29 cellular contexts compared by ENCODE assay signal in the genomic region with DNA sequence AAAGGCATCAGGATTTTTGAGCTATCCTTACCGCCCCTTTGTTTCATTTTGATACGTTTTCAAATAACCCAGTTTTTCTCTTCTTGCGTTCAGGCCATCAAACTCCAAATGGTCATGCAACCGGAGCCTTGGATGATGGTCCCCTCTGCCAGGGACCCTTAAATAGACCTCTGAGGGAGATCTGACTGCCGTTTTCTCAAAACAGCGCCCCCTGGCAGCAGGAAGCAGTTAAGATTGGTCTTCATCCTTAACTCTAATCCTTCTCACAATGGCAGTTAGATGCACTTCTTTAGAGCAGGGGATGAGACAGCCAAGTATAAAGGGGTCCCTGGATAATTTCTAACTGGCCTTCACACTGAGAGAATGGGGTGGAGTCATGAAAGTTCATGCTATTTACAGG.
DNase-seq lines count a peak whose midpoint lies in the region; ATAC-seq, FAIRE-seq and TF ChIP-seq lines count a peak whose summit lies in the region.
"Had no signal": no experiment of that assay in that cellular context is flagged by ENCODE, and none has a peak within 500 bp of the region (broad histone marks: within the 10 kb centered on the region; RNA-seq: fewer than 3 reads in every experiment).

No MANE protein-coding gene starts in this region.

- H3K79me2 ChIP-seq in mammary epithelial cell (ENCODE audit: insufficient read depth, low read length) (no peaks in the 10 kb centered on the region), OCI-LY1 (ENCODE audit: insufficient read depth, low read length) (no peaks in the 10 kb centered on the region), H1 (ENCODE audit: control insufficient read depth in 1 of 2, insufficient read depth in 2 of 2, low read length in 2 of 2) (no peaks in the 10 kb centered on the region)

- H3F3A ChIP-seq in OCI-LY1 (ENCODE audit: insufficient read depth, low read length) = no peaks in the 10 kb centered on the region

- H4K20me1 ChIP-seq in mammary epithelial cell (ENCODE audit: insufficient read depth, low read length) (no peaks in the 10 kb centered on the region), OCI-LY1 (ENCODE audit: insufficient read depth, low read length) (no peaks in the 10 kb centered on the region), H1 (replicated peaks in 1 of 2; ENCODE audit: control insufficient read depth in 1 of 2, insufficient read depth in 2 of 2, low read length in 2 of 2) (no peaks in the 10 kb centered on the region)

- no peaks in the 10 kb centered on the region for H3K4me1 ChIP-seq in mammary epithelial cell (ENCODE audit: insufficient read depth, low read length)
- H3K4me1 ChIP-seq in OCI-LY1 (ENCODE audit: insufficient read depth, low read length, severe bottlenecking) = no peaks in the 10 kb centered on the region
- no peaks in the 10 kb centered on the region for H3K4me1 ChIP-seq in H1 (replicated peaks in 1 of 4; ENCODE audit: control insufficient read depth in 3 of 4, insufficient read depth in 4 of 4, low read length in 3 of 4)
- H3K4me1 ChIP-seq: ascending aorta, foreskin keratinocyte, psoas muscle had no signal

- TF ChIP-seq CTCF in MCF 10A (IDR thresholded peaks at IDR 0.05; ENCODE audit: unreplicated experiment) (peak; percentile 15), mammary epithelial cell (conservative IDR thresholded peaks at IDR 0.05 in 1 of 2, IDR thresholded peaks at IDR 0.05 in 1 of 2; ENCODE audit: extremely low read depth in 1 of 2, insufficient read depth in 1 of 2, low read depth in 1 of 2, low read length in 2 of 2) (no peak), OCI-LY1 (IDR thresholded peaks at IDR 0.05; ENCODE audit: low read length) (peak; percentile 19; the same call in 1 of the 2 replicates), H1 (IDR thresholded peaks at IDR 0.05; ENCODE audit: control extremely low read depth in 1 of 3, insufficient read depth in 1 of 3, low read depth in 1 of 3, low read length in 3 of 3) (peak; percentile 4 to 49 (median 40)), type B pancreatic cell (conservative IDR thresholded peaks at IDR 0.05) (peak; percentile 32)

- BruUV-seq in MCF 10A (replicated peaks; lab: Mats Ljungman, UMichigan) = no TSS peak
- no TSS peak for BruUV-seq in mammary epithelial cell (replicated peaks; lab: Mats Ljungman, UMichigan)

- H3K9me3 Mint-ChIP-seq in MCF 10A (ENCODE audit: unreplicated experiment) (no peaks in the 10 kb centered on the region), type B pancreatic cell (no peaks in the 10 kb centered on the region)
- H3K9me3 Mint-ChIP-seq: activated naive CD8-positive, alpha-beta T cell treated with anti-CD3 and anti-CD28 coated beads for 36 hours; stimulated activated memory B cell treated with anti-CD40 and anti-IgM and Interleukin-4, amounts not matched to agents 10 μg/mL and 1 μg/mL and 100 μg/mL, for 72 hours had no signal

- dilution Hi-C loops in mammary epithelial cell (cut with HindIII; ENCODE audit: low sequenced_read_pairs) = no loop called here

- peaks cover 6% of the 10 kb centered on the region for H3K36me3 Mint-ChIP-seq in MCF 10A (ENCODE audit: insufficient read depth, unreplicated experiment)
- no peaks in the 10 kb centered on the region for H3K36me3 Mint-ChIP-seq in type B pancreatic cell
- H3K36me3 Mint-ChIP-seq: activated naive CD8-positive, alpha-beta T cell treated with anti-CD3 and anti-CD28 coated beads for 36 hours; memory B cell; stimulated activated memory B cell treated with anti-CD40 and anti-IgM and Interleukin-4, amounts not matched to agents 10 μg/mL and 1 μg/mL and 100 μg/mL, for 72 hours had no signal

- H4K5ac ChIP-seq in H1 (ENCODE audit: insufficient read length, low read depth, low read length) = no peak overlapping the region

- CTCF ChIA-PET in MCF 10A (lab: Yijun Ruan, JAX) (no interaction called here), mammary epithelial cell (lab: Charles Lee; ENCODE audit: low non-redundant PET) (no interaction called here), H1 (lab: Charles Lee; ENCODE audit: partially characterized antibody) (no interaction called here)

- no peak overlapping the region for H3K4me3 Mint-ChIP-seq in MCF 10A (ENCODE audit: unreplicated experiment)
- no peak overlapping the region for H3K4me3 Mint-ChIP-seq in type B pancreatic cell
- H3K4me3 Mint-ChIP-seq: activated CD8-positive, alpha-beta T cell treated with anti-CD3 and anti-CD28 coated beads, Interleukin-2, amount 10 ng/mL, durations not matched to agents 7 days and 5 days; activated naive CD8-positive, alpha-beta T cell treated with anti-CD3 and anti-CD28 coated beads for 36 hours; effector memory CD8-positive, alpha-beta T cell; memory B cell; stimulated activated memory B cell treated with anti-CD40 and anti-IgM and Interleukin-4, amounts not matched to agents 10 μg/mL and 1 μg/mL and 100 μg/mL, for 72 hours; T-helper 17 cell had no signal

- H3K36me3 ChIP-seq in mammary epithelial cell (ENCODE audit: insufficient read depth, low read length) = no peaks in the 10 kb centered on the region
- no peaks in the 10 kb centered on the region for H3K36me3 ChIP-seq in OCI-LY1 (ENCODE audit: insufficient read depth, low read length)
- no peaks in the 10 kb centered on the region for H3K36me3 ChIP-seq in H1 (ENCODE audit: control insufficient read depth in 2 of 4, insufficient read depth in 4 of 4, low read length in 3 of 4)
- H3K36me3 ChIP-seq: ascending aorta, neutrophil had no signal

- POLR2A ChIA-PET in MCF 10A (lab: Yijun Ruan, JAX) (no interaction called here), H1 (lab: Charles Lee; ENCODE audit: partially characterized antibody) (no interaction called here)

- TF ChIP-seq POLR2A in H1 (IDR thresholded peaks at IDR 0.05; ENCODE audit: control extremely low read depth in 1 of 2, low read depth in 2 of 2, low read length in 2 of 2) = no peak

- H3K27ac Mint-ChIP-seq in MCF 10A (ENCODE audit: low read depth, unreplicated experiment) = peak overlapping the region; percentile 61
- H3K27ac Mint-ChIP-seq in type B pancreatic cell = no peak overlapping the region
- H3K27ac Mint-ChIP-seq: activated CD8-positive, alpha-beta T cell treated with anti-CD3 and anti-CD28 coated beads, Interleukin-2, amount 10 ng/mL, durations not matched to agents 7 days and 5 days; activated naive CD8-positive, alpha-beta T cell treated with anti-CD3 and anti-CD28 coated beads for 36 hours; activated T-helper 2 cell treated with anti-CD3 and anti-CD28 coated beads, Interferon-gamma antibody, Interleukin-2, Interleukin-4, amounts not matched to agents 10 μg/mL and 5 μg/mL and 100 μg/mL, durations not matched to agents 14 hours and 24 hours and 36 hours; effector memory CD8-positive, alpha-beta T cell; memory B cell; stimulated activated memory B cell treated with anti-CD40 and anti-IgM and Interleukin-4, amounts not matched to agents 10 μg/mL and 1 μg/mL and 100 μg/mL, for 72 hours; T-helper 17 cell had no signal

- TF ChIP-seq RAD21 in H1 (IDR thresholded peaks at IDR 0.05 in 1 of 2, conservative IDR thresholded peaks at IDR 0.05 in 1 of 2; ENCODE audit: low read depth in 2 of 2, low read length in 2 of 2) = peak; percentile 33 to 36; a peak in 3 of 4 replicates

- H2BK15ac ChIP-seq in H1 (ENCODE audit: low read length) = no peak overlapping the region

- no peak overlapping the region for H2BK12ac ChIP-seq in H1 (ENCODE audit: low read depth, low read length)

- WGBS in mammary epithelial cell (ENCODE audit: low coverage, missing lambda C conversion rate) = 60% methylated on average over 6 of the region's 6 CpGs
- WGBS in H1 (ENCODE audit: extremely low coverage in 1 of 2, insufficient coverage in 1 of 2, insufficient read length in 1 of 2, insufficient replicate concordance in 2 of 2, low coverage in 1 of 2, low lambda C conversion rate in 2 of 2, missing lambda C conversion rate in 1 of 2), 2 experiments = 55% methylated on average over 6 of the region's 6 CpGs; no CpG with 5 or more reads in 1 of the 2 experiments

- peak; percentile 13 for FAIRE-seq in H1 (lab: Jason Lieb, UNC)

- H3K14ac ChIP-seq in H1 (ENCODE audit: insufficient read length) = no peak overlapping the region

- H3K27me3 Mint-ChIP-seq in MCF 10A (ENCODE audit: insufficient read depth, unreplicated experiment) = no peaks in the 10 kb centered on the region
- no peaks in the 10 kb centered on the region for H3K27me3 Mint-ChIP-seq in type B pancreatic cell
- H3K27me3 Mint-ChIP-seq: activated naive CD8-positive, alpha-beta T cell treated with anti-CD3 and anti-CD28 coated beads for 36 hours; effector memory CD8-positive, alpha-beta T cell; memory B cell; stimulated activated memory B cell treated with anti-CD40 and anti-IgM and Interleukin-4, amounts not matched to agents 10 μg/mL and 1 μg/mL and 100 μg/mL, for 72 hours; T-helper 17 cell had no signal

- no peak overlapping the region for H4K91ac ChIP-seq in H1 (replicated peaks; ENCODE audit: insufficient read length, low read length)

- no peak overlapping the region for H2AK5ac ChIP-seq in H1 (ENCODE audit: low read depth, low read length)

- H3K27ac ChIP-seq in mammary epithelial cell (ENCODE audit: insufficient read depth, low read depth, low read length) (no peak overlapping the region), OCI-LY1 (ENCODE audit: low read depth, low read length, poor library complexity, severe bottlenecking) (no peak overlapping the region), H1 (ENCODE audit: low read depth, low read length) (no peak overlapping the region)
- H3K27ac ChIP-seq: ascending aorta, foreskin keratinocyte, GM23248, neutrophil, psoas muscle, RWPE1 had no signal

- no peak overlapping the region for H3K4me3 ChIP-seq in mammary epithelial cell (replicated peaks in 1 of 3; ENCODE audit: insufficient read depth in 1 of 3, low read depth in 2 of 3, low read length in 3 of 3)
- no peak overlapping the region for H3K4me3 ChIP-seq in OCI-LY1 (ENCODE audit: low read depth, low read length, poor library complexity, severe bottlenecking)
- no peak overlapping the region for H3K4me3 ChIP-seq in H1 (ENCODE audit: extremely low read depth in 1 of 4, insufficient read depth in 2 of 4, low read depth in 3 of 4, low read length in 4 of 4)
- H3K4me3 ChIP-seq: ascending aorta, GM23248, psoas muscle had no signal

- H3K4ac ChIP-seq in H1 (replicated peaks; ENCODE audit: insufficient read length, low read depth, low read length) = no peak overlapping the region

- H3K79me1 ChIP-seq in H1 (ENCODE audit: low read depth, low read length) = no peaks in the 10 kb centered on the region

- no peaks in the 10 kb centered on the region for H3K23me2 ChIP-seq in H1 (ENCODE audit: low read depth, low read length)

- H4K8ac ChIP-seq in H1 (ENCODE audit: extremely low read depth, insufficient read depth, low read length) = no peak overlapping the region

- in situ Hi-C loops in mammary epithelial cell (cut with MboI; ENCODE audit: low sequenced_read_pairs in 2 of 2) = no loop called here

- DNase-seq in MCF 10A (ENCODE audit: unreplicated experiment) = no peak
- DNase-seq in mammary epithelial cell = no peak
- DNase-seq in H1 (ENCODE audit: low read depth in 1 of 2, low spot score in 2 of 2) = peak; percentile 5 to 49
- no peak for DNase-seq in type B pancreatic cell (ENCODE audit: extremely low spot score, unreplicated experiment)
- no peak for DNase-seq in T-helper 9 cell
- no peak for DNase-seq in left ventricle myocardium superior
- DNase-seq: activated CD8-positive, alpha-beta T cell treated with anti-CD3 and anti-CD28 coated beads, Interleukin-2, amount 10 ng/mL, durations not matched to agents 7 days and 5 days; activated naive CD8-positive, alpha-beta T cell treated with anti-CD3 and anti-CD28 coated beads for 36 hours; caudate nucleus; cortex of kidney; DND-41; effector memory CD8-positive, alpha-beta T cell; foreskin keratinocyte; GM23248; NCI-H2107; NCI-H446 treated with DMSO at 0.1 percent for 48 hours; NK-92 treated with Interleukin-12 subunit alpha and Interleukin-12 subunit beta, amount 100 ng/mL, for 24 hours; psoas muscle; stimulated activated CD4-positive, alpha-beta T cell treated with anti-CD3 and anti-CD28 coated beads, Interleukin-4, amount 100 ng/mL, for 4 hours; T-helper 17 cell had no signal

- no peak overlapping the region for H2BK120ac ChIP-seq in H1 (replicated peaks; ENCODE audit: low read depth, low read length)

- H3K56ac ChIP-seq in H1 (replicated peaks; ENCODE audit: insufficient read length, low read depth, low read length) = no peak overlapping the region

- peaks cover 30% of the 10 kb centered on the region for H3K9me3 ChIP-seq in mammary epithelial cell (replicated peaks; ENCODE audit: insufficient read depth, low read length)
- H3K9me3 ChIP-seq in OCI-LY1 (ENCODE audit: low read length) = no peaks in the 10 kb centered on the region
- no peaks in the 10 kb centered on the region for H3K9me3 ChIP-seq in H1 (ENCODE audit: insufficient read depth in 2 of 2, low read depth in 1 of 2, low read length in 1 of 2)
- H3K9me3 ChIP-seq: ascending aorta, neutrophil, psoas muscle had no signal

- no peaks in the 10 kb centered on the region for H3K27me3 ChIP-seq in mammary epithelial cell (ENCODE audit: insufficient read depth, low read length)
- H3K27me3 ChIP-seq in OCI-LY1 (ENCODE audit: insufficient read depth, low read length) = no peaks in the 10 kb centered on the region
- no peaks in the 10 kb centered on the region for H3K27me3 ChIP-seq in H1 (replicated peaks in 1 of 4; ENCODE audit: control insufficient read depth in 3 of 4, extremely low read depth in 1 of 4, insufficient read depth in 3 of 4, low read length in 3 of 4)
- H3K27me3 ChIP-seq: ascending aorta, foreskin keratinocyte, neutrophil had no signal

- no peak overlapping the region for H2AFZ ChIP-seq in mammary epithelial cell (ENCODE audit: low read depth, low read length)
- H2AFZ ChIP-seq in OCI-LY1 (ENCODE audit: low read length) = no peak overlapping the region
- no peak overlapping the region for H2AFZ ChIP-seq in H1 (ENCODE audit: low read length)
- H2AFZ ChIP-seq: GM23248 had no signal

- no peak overlapping the region for H2BK20ac ChIP-seq in H1 (ENCODE audit: low read length)

- H3K9me2 ChIP-seq in OCI-LY1 (ENCODE audit: low read depth, low read length) = no peaks in the 10 kb centered on the region

- H3K9ac ChIP-seq in mammary epithelial cell (ENCODE audit: insufficient read depth, low read length) = no peak overlapping the region
- H3K9ac ChIP-seq in OCI-LY1 (ENCODE audit: low read length) = no peak overlapping the region
- H3K9ac ChIP-seq in H1 (replicated peaks in 1 of 4; ENCODE audit: extremely low read depth in 1 of 4, low read depth in 3 of 4, low read length in 3 of 4) = no peak overlapping the region
- H3K9ac ChIP-seq: GM23248 had no signal

- ATAC-seq in GM21381 (IDR thresholded peaks at IDR 0.05; ENCODE audit: unreplicated experiment) (no peak), left ventricle myocardium superior (no peak)
- ATAC-seq: activated CD8-positive, alpha-beta T cell treated with anti-CD3 and anti-CD28 coated beads, Interleukin-2, amount 10 ng/mL, durations not matched to agents 7 days and 5 days; effector memory CD8-positive, alpha-beta T cell; esophagus mucosa; foreskin keratinocyte; psoas muscle; stimulated activated memory B cell treated with anti-CD40 and anti-IgM and Interleukin-4, amounts not matched to agents 10 μg/mL and 1 μg/mL and 100 μg/mL, for 72 hours; T-helper 17 cell had no signal

- peaks cover 24% of the 10 kb centered on the region for H3K4me1 Mint-ChIP-seq in MCF 10A (ENCODE audit: insufficient read depth, unreplicated experiment)
- H3K4me1 Mint-ChIP-seq in type B pancreatic cell (ENCODE audit: unreplicated experiment) = no peaks in the 10 kb centered on the region
- H3K4me1 Mint-ChIP-seq: activated naive CD8-positive, alpha-beta T cell treated with anti-CD3 and anti-CD28 coated beads for 36 hours; memory B cell; stimulated activated memory B cell treated with anti-CD40 and anti-IgM and Interleukin-4, amounts not matched to agents 10 μg/mL and 1 μg/mL and 100 μg/mL, for 72 hours; T-helper 17 cell had no signal

- intact Hi-C loops in MCF 10A (cut with micrococcal nuclease) (no loop called here), mammary epithelial cell (cut with micrococcal nuclease) (no loop called here), left ventricle myocardium superior (cut with micrococcal nuclease) (no loop called here)

- no peak overlapping the region for H2BK5ac ChIP-seq in H1 (ENCODE audit: low read depth, low read length)

- H3K18ac ChIP-seq in H1 (ENCODE audit: extremely low read depth, low read length) = no peak overlapping the region

- H3K4me2 ChIP-seq in mammary epithelial cell (ENCODE audit: insufficient read depth, low read depth, low read length) (no peak overlapping the region), OCI-LY1 (ENCODE audit: low read length) (no peak overlapping the region), H1 (ENCODE audit: insufficient read depth in 1 of 2, low read depth in 2 of 2, low read length in 2 of 2) (no peak overlapping the region)

- no peak for TF ChIP-seq EP300 in H1 (IDR thresholded peaks at IDR 0.05; ENCODE audit: borderline replicate concordance in 1 of 2, low read depth in 2 of 2, low read length in 2 of 2)

- H3K23ac ChIP-seq in H1 (ENCODE audit: insufficient read length) = no peak overlapping the region

Comparison
In these comparisons a context has a peak if more than half of its experiments do, and no peak if none do; other contexts are left out.
1. CTCF ChIP-seq: peak in MCF 10A (single experiment), OCI-LY1 (single experiment), H1 (3 of 3) and type B pancreatic cell (single experiment); none in mammary epithelial cell (0 of 2).
2. DNase-seq: peak in H1 (2 of 2); none in MCF 10A (single experiment), mammary epithelial cell (single experiment), type B pancreatic cell (single experiment), T-helper 9 cell (single experiment) and left ventricle myocardium superior (single experiment).